Comparison of ENCODE assay signal across 1 cellular context in the genomic region with DNA sequence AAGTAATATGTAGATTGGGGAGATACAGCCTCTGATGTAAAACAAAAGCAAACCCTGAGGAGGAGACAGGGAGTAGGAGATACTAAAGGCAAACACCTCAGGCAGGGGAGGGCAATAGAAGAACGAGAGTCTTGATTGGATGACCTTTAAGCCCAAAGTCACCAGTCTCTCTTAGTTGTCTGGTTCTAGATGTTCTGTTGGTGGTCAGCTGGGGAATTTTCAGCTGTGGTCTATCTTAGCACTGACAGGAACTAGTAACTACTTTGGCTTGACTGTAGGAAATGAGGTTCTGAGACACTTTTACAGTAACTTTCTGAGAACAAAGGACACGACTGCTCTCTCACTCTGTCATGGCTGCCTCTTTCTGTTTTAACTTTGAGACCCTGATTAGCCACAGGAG.
TF ChIP-seq lines count a peak whose summit lies in the region.

No MANE protein-coding gene starts in this region.

TF ChIP-seq in GM23338, 12 proteins besides CTCF, POLR2A, EP300 and RAD21 (continued from another document):
- TF ChIP-seq, protein P1, sequence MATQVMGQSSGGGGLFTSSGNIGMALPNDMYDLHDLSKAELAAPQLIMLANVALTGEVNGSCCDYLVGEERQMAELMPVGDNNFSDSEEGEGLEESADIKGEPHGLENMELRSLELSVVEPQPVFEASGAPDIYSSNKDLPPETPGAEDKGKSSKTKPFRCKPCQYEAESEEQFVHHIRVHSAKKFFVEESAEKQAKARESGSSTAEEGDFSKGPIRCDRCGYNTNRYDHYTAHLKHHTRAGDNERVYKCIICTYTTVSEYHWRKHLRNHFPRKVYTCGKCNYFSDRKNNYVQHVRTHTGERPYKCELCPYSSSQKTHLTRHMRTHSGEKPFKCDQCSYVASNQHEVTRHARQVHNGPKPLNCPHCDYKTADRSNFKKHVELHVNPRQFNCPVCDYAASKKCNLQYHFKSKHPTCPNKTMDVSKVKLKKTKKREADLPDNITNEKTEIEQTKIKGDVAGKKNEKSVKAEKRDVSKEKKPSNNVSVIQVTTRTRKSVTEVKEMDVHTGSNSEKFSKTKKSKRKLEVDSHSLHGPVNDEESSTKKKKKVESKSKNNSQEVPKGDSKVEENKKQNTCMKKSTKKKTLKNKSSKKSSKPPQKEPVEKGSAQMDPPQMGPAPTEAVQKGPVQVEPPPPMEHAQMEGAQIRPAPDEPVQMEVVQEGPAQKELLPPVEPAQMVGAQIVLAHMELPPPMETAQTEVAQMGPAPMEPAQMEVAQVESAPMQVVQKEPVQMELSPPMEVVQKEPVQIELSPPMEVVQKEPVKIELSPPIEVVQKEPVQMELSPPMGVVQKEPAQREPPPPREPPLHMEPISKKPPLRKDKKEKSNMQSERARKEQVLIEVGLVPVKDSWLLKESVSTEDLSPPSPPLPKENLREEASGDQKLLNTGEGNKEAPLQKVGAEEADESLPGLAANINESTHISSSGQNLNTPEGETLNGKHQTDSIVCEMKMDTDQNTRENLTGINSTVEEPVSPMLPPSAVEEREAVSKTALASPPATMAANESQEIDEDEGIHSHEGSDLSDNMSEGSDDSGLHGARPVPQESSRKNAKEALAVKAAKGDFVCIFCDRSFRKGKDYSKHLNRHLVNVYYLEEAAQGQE (IDR thresholded peaks at IDR 0.05; ENCODE audit: unreplicated experiment), result no peak
- TF ChIP-seq POLR2AphosphoS5 (IDR thresholded peaks at IDR 0.05; ENCODE audit: low read depth), result no peak
